In the genomic region with DNA sequence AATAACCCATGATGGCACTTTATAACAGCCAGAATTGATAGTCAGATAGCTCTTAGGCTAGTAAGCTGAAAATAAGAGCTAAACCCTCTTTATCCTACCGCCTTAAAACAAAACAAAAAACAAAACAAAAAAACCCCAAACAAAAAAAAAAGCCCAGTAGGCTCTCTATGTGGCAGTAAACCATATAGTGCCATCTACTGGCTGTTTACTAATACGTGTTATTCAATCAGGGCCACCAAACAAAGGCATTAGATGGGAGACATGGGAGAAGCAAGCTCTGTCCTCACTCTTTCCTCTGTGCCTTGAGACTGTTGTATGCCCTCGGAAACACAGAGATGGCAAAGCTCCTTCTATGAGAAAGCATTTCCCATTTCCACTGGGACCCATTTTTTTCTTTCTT, we compare ENCODE assay signal across 8 cellular contexts.
DNase-seq lines count a peak whose midpoint lies in the region; ATAC-seq and TF ChIP-seq lines count a peak whose summit lies in the region.

No MANE protein-coding gene starts in this region.

- ATAC-seq in GM19372 (IDR thresholded peaks at IDR 0.05; ENCODE audit: low read depth, unreplicated experiment) (peak; percentile 59), RWPE2 (ENCODE audit: low read depth) (no peak; the same call in 2 of the 3 replicates), upper lobe of right lung (peak; percentile 62), T-helper 17 cell (no peak)

- H3K36me3 Mint-ChIP-seq in glutamatergic neuron (ENCODE audit: unreplicated experiment) (no peaks in the 10 kb centered on the region), T-helper 17 cell (ENCODE audit: low read depth) (no peaks in the 10 kb centered on the region)

- no peak overlapping the region for H3K27ac ChIP-seq in RWPE2 (ENCODE audit: poor library complexity, severe bottlenecking)
- H3K27ac ChIP-seq in upper lobe of right lung, result no peak overlapping the region

- no peaks in the 10 kb centered on the region for H3K27me3 Mint-ChIP-seq in glutamatergic neuron (ENCODE audit: unreplicated experiment)
- H3K27me3 Mint-ChIP-seq in T-helper 17 cell, result no peaks in the 10 kb centered on the region

- H3K4me1 Mint-ChIP-seq in glutamatergic neuron (ENCODE audit: low read depth, unreplicated experiment) (peaks cover 9% of the 10 kb centered on the region), T-helper 17 cell (no peaks in the 10 kb centered on the region)

- H3K27ac Mint-ChIP-seq in glutamatergic neuron (ENCODE audit: unreplicated experiment) (peak overlapping the region; percentile 98), T-helper 17 cell (no peak overlapping the region)

- intact Hi-C loops in upper lobe of right lung (cut with DNase I), result no loop called here

- H3K9me3 ChIP-seq in RWPE2 (ENCODE audit: severe bottlenecking), result no peaks in the 10 kb centered on the region
- no peaks in the 10 kb centered on the region for H3K9me3 ChIP-seq in upper lobe of right lung
- H3K9me3 ChIP-seq in T-helper 17 cell (ENCODE audit: control insufficient read depth, low read length, poor library complexity, severe bottlenecking), result no peaks in the 10 kb centered on the region

- H3K36me3 ChIP-seq in RWPE2 (ENCODE audit: low read depth) (no peaks in the 10 kb centered on the region), upper lobe of right lung (no peaks in the 10 kb centered on the region)

- H3K27me3 ChIP-seq in RWPE2 (ENCODE audit: insufficient read depth, poor library complexity, severe bottlenecking) (no peaks in the 10 kb centered on the region), upper lobe of right lung (no peaks in the 10 kb centered on the region)

- DNase-seq in COLO829 (ENCODE audit: low spot score), result peak; percentile 61
- DNase-seq in M059J (ENCODE audit: low read depth), result peak; percentile 70
- no peak for DNase-seq in RWPE2 (ENCODE audit: low spot score)
- DNase-seq in glutamatergic neuron, result no peak
- DNase-seq in upper lobe of right lung, result no peak
- DNase-seq in T-helper 17 cell, result no peak
- DNase-seq in activated gamma-delta T cell treated with Interleukin-2 at 50 U/mL for 16 hours, result no peak

- peak overlapping the region; percentile 81 for H3K4me3 Mint-ChIP-seq in glutamatergic neuron (ENCODE audit: unreplicated experiment)
- no peak overlapping the region for H3K4me3 Mint-ChIP-seq in T-helper 17 cell

- H3K4me1 ChIP-seq in RWPE2 (ENCODE audit: insufficient read depth, poor library complexity, severe bottlenecking) (no peaks in the 10 kb centered on the region), upper lobe of right lung (no peaks in the 10 kb centered on the region)

- TF ChIP-seq CTCF in RWPE2 (IDR thresholded peaks at IDR 0.05; ENCODE audit: poor library complexity, severe bottlenecking), result peak; percentile 52
- TF ChIP-seq CTCF in glutamatergic neuron (IDR thresholded peaks at IDR 0.05; ENCODE audit: partially characterized antibody, unreplicated experiment), result peak; percentile 35
- TF ChIP-seq CTCF in upper lobe of right lung (IDR thresholded peaks at IDR 0.05), result peak; percentile 42

- H3K9me3 Mint-ChIP-seq in glutamatergic neuron (ENCODE audit: unreplicated experiment), result no peaks in the 10 kb centered on the region

- H3K4me3 ChIP-seq in RWPE2 (ENCODE audit: severe bottlenecking) (no peak overlapping the region), upper lobe of right lung (no peak overlapping the region)

Comparison
In these comparisons a context has a peak if more than half of its experiments do, and no peak if none do; other contexts are left out.
1. DNase-seq: peak in COLO829 (single experiment) and M059J (single experiment); none in RWPE2 (single experiment), glutamatergic neuron (single experiment), upper lobe of right lung (single experiment), T-helper 17 cell (0 of 3) and activated gamma-delta T cell treated with Interleukin-2 at 50 U/mL for 16 hours (single experiment).
2. ATAC-seq: peak in GM19372 (single experiment) and upper lobe of right lung (single experiment); none in RWPE2 (single experiment) and T-helper 17 cell (single experiment).
3. Peak in every context shown above with its lines, with median percentiles within 50 percentile points of each other: CTCF ChIP-seq.